In genomic region chr17:40067710-40068109, GRCh38 we compare ENCODE assay signal across 9 cellular contexts. TPM values are rescaled to one million over a fixed set of nuclear protein-coding genes. Genes with fewer than 3 reads are reported as not detected.
DNase-seq lines count a peak whose midpoint lies in the region; ATAC-seq, FAIRE-seq and TF ChIP-seq lines count a peak whose summit lies in the region.
"Had no signal": no experiment of that assay in that cellular context is flagged by ENCODE, and none has a peak within 500 bp of the region (broad histone marks: within the 10 kb centered on the region; RNA-seq: fewer than 3 reads in every experiment).

No MANE protein-coding gene starts in this region.

- no peaks in the 10 kb centered on the region for H3K9me3 Mint-ChIP-seq in activated naive CD4-positive, alpha-beta T cell treated with anti-CD3 and anti-CD28 coated beads, Interleukin-2, amount 50 U/mL, for 24 hours
- H3K9me3 Mint-ChIP-seq in naive thymus-derived CD4-positive, alpha-beta T cell: no peaks in the 10 kb centered on the region

- CTCF ChIA-PET in K562 (lab: Yijun Ruan, JAX; ENCODE audit: low intra/inter-chr PET ratio): interaction anchor here (0.9 kb wide), 1 partner anchor 9 kb away, joined by 3 read pairs; no protein-coding TSS in a partner anchor
- CTCF ChIA-PET in naive thymus-derived CD4-positive, alpha-beta T cell (lab: Charles Lee): interaction anchor here (1.4 to 11.1 kb wide), 3 partner anchors 7 to 44 kb away, joined by 3 to 127 read pairs (median 106); partner anchors contain the start of gene NR1D1

- H3K27ac ChIP-seq in K562 (ENCODE audit: extremely low read depth, low read depth, low read length) (peak overlapping the region; percentile 77), tibial artery (peak overlapping the region; percentile 93 to 94)
- H3K27ac ChIP-seq in naive thymus-derived CD4-positive, alpha-beta T cell (ENCODE audit: low read depth, low read length): peak overlapping the region; percentile 75

- H3K4me1 ChIP-seq in K562 (replicated peaks in 1 of 2; ENCODE audit: control insufficient read depth in 2 of 2, insufficient read depth in 2 of 2, low read length in 2 of 2) (peaks cover 78 to 91% of the 10 kb centered on the region in 2 experiments), tibial artery (peaks cover 6 to 85% (median 82%) of the 10 kb centered on the region in 4 donors)
- peaks cover 46 to 69% of the 10 kb centered on the region in 2 donors for H3K4me1 ChIP-seq in naive thymus-derived CD4-positive, alpha-beta T cell (ENCODE audit: control insufficient read depth in 2 of 2, insufficient read depth in 2 of 2, low read length in 2 of 2)

- H3K4me3 Mint-ChIP-seq in activated naive CD4-positive, alpha-beta T cell treated with anti-CD3 and anti-CD28 coated beads, Interleukin-2, amount 50 U/mL, for 24 hours: peak overlapping the region; percentile 84
- peak overlapping the region; percentile 39 to 94 (median 88) for H3K4me3 Mint-ChIP-seq in naive thymus-derived CD4-positive, alpha-beta T cell

- H3K36me3 Mint-ChIP-seq in activated naive CD4-positive, alpha-beta T cell treated with anti-CD3 and anti-CD28 coated beads, Interleukin-2, amount 50 U/mL, for 24 hours: no peaks in the 10 kb centered on the region
- peaks cover 0 to 5% (median 0%) of the 10 kb centered on the region in 5 donors for H3K36me3 Mint-ChIP-seq in naive thymus-derived CD4-positive, alpha-beta T cell

- POLR2A ChIA-PET in K562 (lab: Yijun Ruan, JAX): interaction anchor here (1.7 kb wide), 1 partner anchor 26 kb away, joined by 6 read pairs; no protein-coding TSS in a partner anchor
- POLR2A ChIA-PET in naive thymus-derived CD4-positive, alpha-beta T cell (lab: Charles Lee): interaction anchor here (0.6 to 6.6 kb wide), 6 partner anchors 14 to 868 kb away, joined by 3 to 62 read pairs (median 7); partner anchors contain the start of genes CASC3, MED24 and NR1D1

- peak overlapping the region in 1 of 2 experiments; percentile 89; a peak in 1 of 4 replicates for H3K9ac ChIP-seq in K562 (ENCODE audit: insufficient read depth in 1 of 2, low read depth in 2 of 2, low read length in 2 of 2)

- peaks cover 77% of the 10 kb centered on the region for H3K4me1 Mint-ChIP-seq in activated naive CD4-positive, alpha-beta T cell treated with anti-CD3 and anti-CD28 coated beads, Interleukin-2, amount 50 U/mL, for 24 hours
- H3K4me1 Mint-ChIP-seq in naive thymus-derived CD4-positive, alpha-beta T cell: peaks cover 47 to 86% (median 67%) of the 10 kb centered on the region in 7 donors

- WGBS in K562 (ENCODE audit: insufficient coverage, low coverage, missing lambda C conversion rate): 95% methylated on average over 7 of the region's 7 CpGs

- H2AFZ ChIP-seq in K562 (ENCODE audit: low read depth, low read length): no peak overlapping the region

- no peak for TF ChIP-seq EP300 in K562 (IDR thresholded peaks at IDR 0.05; ENCODE audit: low read length)

- intact Hi-C loops in K562 (cut with micrococcal nuclease) (no loop called here), tibial artery (cut with DNase I; ENCODE audit: low total_unique reads) (no loop called here)
- intact Hi-C loops in naive thymus-derived CD4-positive, alpha-beta T cell (cut with micrococcal nuclease): no loop called here

- DNase-seq in activated naive CD4-positive, alpha-beta T cell (lab: John Stamatoyannopoulos, UW): no peak
- no peak for DNase-seq in K562 (ENCODE audit: extremely low read depth in 1 of 4, low spot score in 3 of 4)
- no peak for DNase-seq in naive thymus-derived CD4-positive, alpha-beta T cell
- DNase-seq in tibial artery: no peak
- no peak for DNase-seq in NCI-H2227 (lab: John Stamatoyannopoulos, UW; ENCODE audit: unreplicated experiment)

- no peak for TF ChIP-seq RAD21 in K562 (CRISPR knock-in tag; conservative IDR thresholded peaks at IDR 0.05 in 1 of 2, IDR thresholded peaks at IDR 0.05 in 1 of 2)

- peak overlapping the region; percentile 95 for H3K27ac Mint-ChIP-seq in activated naive CD4-positive, alpha-beta T cell treated with anti-CD3 and anti-CD28 coated beads, Interleukin-2, amount 50 U/mL, for 24 hours
- H3K27ac Mint-ChIP-seq in naive thymus-derived CD4-positive, alpha-beta T cell: peak overlapping the region in 8 of 9 donors; percentile 93 to 96 (median 95)

- BruUV-seq in K562 (replicated peaks; lab: Mats Ljungman, UMichigan): no TSS peak

- H3K27me3 ChIP-seq in K562 (ENCODE audit: control insufficient read depth in 2 of 2, insufficient read depth in 2 of 2, low read length in 2 of 2): no peaks in the 10 kb centered on the region
- no peaks in the 10 kb centered on the region for H3K27me3 ChIP-seq in naive thymus-derived CD4-positive, alpha-beta T cell (ENCODE audit: control insufficient read depth in 2 of 2, insufficient read depth in 2 of 2, low read length in 2 of 2)
- no peaks in the 10 kb centered on the region for H3K27me3 ChIP-seq in tibial artery

- no peak for TF ChIP-seq POLR2A in K562 (conservative IDR thresholded peaks at IDR 0.05)

- H3K4me2 ChIP-seq in K562 (ENCODE audit: insufficient read depth, low read length): no peak overlapping the region

- in situ Hi-C loops in K562 (cut with MboI): no loop called here

- peak; percentile 15 for FAIRE-seq in K562 (lab: Jason Lieb, UNC)

- H4K20me1 ChIP-seq in K562 (replicated peaks; ENCODE audit: control insufficient read depth, insufficient read depth, low read length): no peaks in the 10 kb centered on the region

- H3K27me3 Mint-ChIP-seq in activated naive CD4-positive, alpha-beta T cell treated with anti-CD3 and anti-CD28 coated beads, Interleukin-2, amount 50 U/mL, for 24 hours: no peaks in the 10 kb centered on the region
- peaks cover 0 to 19% (median 0%) of the 10 kb centered on the region in 5 donors for H3K27me3 Mint-ChIP-seq in naive thymus-derived CD4-positive, alpha-beta T cell

- H3K9me3 ChIP-seq in K562 (replicated peaks; ENCODE audit: control insufficient read depth, insufficient read depth, low read depth, low read length): no peaks in the 10 kb centered on the region
- no peaks in the 10 kb centered on the region for H3K9me3 ChIP-seq in naive thymus-derived CD4-positive, alpha-beta T cell (ENCODE audit: control insufficient read depth in 2 of 3, low read length in 3 of 3)
- H3K9me3 ChIP-seq in tibial artery: no peaks in the 10 kb centered on the region

- ATAC-seq in K562: no peak
- ATAC-seq in naive thymus-derived CD4-positive, alpha-beta T cell: no peak
- ATAC-seq in GM18867 (IDR thresholded peaks at IDR 0.05; ENCODE audit: unreplicated experiment): no peak
- no peak for ATAC-seq in HG03460 (IDR thresholded peaks at IDR 0.05; ENCODE audit: unreplicated experiment)

- no peaks in the 10 kb centered on the region for H3K9me1 ChIP-seq in K562 (ENCODE audit: control insufficient read depth, insufficient read depth, low read length)

- H3K36me3 ChIP-seq in K562 (ENCODE audit: control insufficient read depth, insufficient read depth, low read length) (no peaks in the 10 kb centered on the region; the same call in 2 of the 3 replicates), tibial artery (no peaks in the 10 kb centered on the region)
- peaks cover 0 to 3% (median 0%) of the 10 kb centered on the region in 3 experiments for H3K36me3 ChIP-seq in naive thymus-derived CD4-positive, alpha-beta T cell (ENCODE audit: control insufficient read depth in 2 of 3, insufficient read depth in 3 of 3, low read length in 3 of 3)

- H3K4me3 ChIP-seq in K562 (no peak overlapping the region), tibial artery (no peak overlapping the region)
- H3K4me3 ChIP-seq in naive thymus-derived CD4-positive, alpha-beta T cell (ENCODE audit: low read length): no peak overlapping the region

- H3K79me2 ChIP-seq in K562 (ENCODE audit: control insufficient read depth, insufficient read depth, low read length): peaks cover 89% of the 10 kb centered on the region

- no peak for TF ChIP-seq CTCF in K562 (IDR thresholded peaks at IDR 0.05 in 2 of 3, conservative IDR thresholded peaks at IDR 0.05 in 1 of 3; ENCODE audit: insufficient read depth in 2 of 3, low read depth in 1 of 3, low read length in 3 of 3)
- TF ChIP-seq CTCF in tibial artery (IDR thresholded peaks at IDR 0.05): no peak

RNA-seq across cellular contexts. Expression of gene THRA, which starts 4.9 kb away (rescaled TPM):
- total RNA-seq in K562 (2011; cell fraction: chromatin; rRNA removed; ENCODE audit: low replicate concordance): 10.8 and 15.6 TPM in 2 replicates
- 7.5 and 8.0 TPM in 2 replicates for total RNA-seq in K562 (2011; cell fraction: nucleolus; rRNA removed)
- total RNA-seq in K562 (2011; cell fraction: nucleoplasm; rRNA removed): 10.3 and 15.7 TPM in 2 replicates
- total RNA-seq in K562 (2014; rRNA removed) (13.8 and 18.9 TPM in 2 replicates), K562 (2014; rRNA removed; fragmentation: Illumina TruSeq; extraction: Trizol) (7.5 and 9.1 TPM in 2 replicates), K562 (2015; rRNA removed; fragmentation: Illumina TruSeq; extraction: Trizol) (12.2 and 13.2 TPM in 2 replicates), K562 (2021) (22.7 and 23.4 TPM in 2 replicates)
- polyA plus RNA-seq in K562 (2011; rRNA removed) (8.3 and 9.3 TPM in 2 replicates), K562 (2014; fragmentation: Illumina TruSeq; extraction: Trizol) (19.7 and 21.6 TPM in 2 replicates), K562 (2014; fragmentation: Nextera tagmentation; extraction: Ambion mirVana) (under 1 TPM; 0.34 to 0.50 TPM), K562 (2014; rRNA removed) (12.7 and 13.8 TPM in 2 replicates)
- polyA plus RNA-seq in K562 (2011; cell fraction: cytosol; rRNA removed): 7.8 and 12.5 TPM in 2 replicates
- 7.3 and 15.8 TPM in 2 replicates for polyA plus RNA-seq in K562 (2011; cell fraction: nucleus; rRNA removed)
- 20.0 TPM in 2 replicates for polyA plus RNA-seq in K562 (2012)
- polyA minus RNA-seq in K562 (2011; rRNA and poly(A)+ RNA removed): 5.8 and 9.7 TPM in 2 replicates
- polyA minus RNA-seq in K562 (2011; cell fraction: cytosol; rRNA and poly(A)+ RNA removed): 6.3 and 7.9 TPM in 2 replicates
- polyA minus RNA-seq in K562 (2011; cell fraction: nucleus; rRNA and poly(A)+ RNA removed): 2.3 and 2.6 TPM in 2 replicates
- 10 to 100 TPM in 4 of 5 experiments, 1 to 10 TPM in 1; 3.2 to 55.9 (median 48.4) TPM for total RNA-seq in naive thymus-derived CD4-positive, alpha-beta T cell
- polyA plus RNA-seq in naive thymus-derived CD4-positive, alpha-beta T cell: 10 to 100 TPM; 17.7 to 26.2 TPM

RNA-seq across cellular contexts. Expression of gene MED24, which starts 13.5 kb away (rescaled TPM):
- 361 and 745 TPM in 2 replicates for total RNA-seq in K562 (2011; cell fraction: chromatin; rRNA removed; ENCODE audit: low replicate concordance)
- total RNA-seq in K562 (2011; cell fraction: nucleolus; rRNA removed): 434 and 442 TPM in 2 replicates
- 293 and 327 TPM in 2 replicates for total RNA-seq in K562 (2011; cell fraction: nucleoplasm; rRNA removed)
- total RNA-seq in K562 (2014; rRNA removed) (40.0 and 50.2 TPM in 2 replicates), K562 (2014; rRNA removed; fragmentation: Illumina TruSeq; extraction: Trizol) (40.3 and 48.9 TPM in 2 replicates), K562 (2015; rRNA removed; fragmentation: Illumina TruSeq; extraction: Trizol) (48.2 and 53.5 TPM in 2 replicates), K562 (2021) (102 and 108 TPM in 2 replicates)
- polyA plus RNA-seq in K562 (2011; rRNA removed) (76.3 and 110 TPM in 2 replicates), K562 (2014; fragmentation: Illumina TruSeq; extraction: Trizol) (117 and 129 TPM in 2 replicates), K562 (2014; fragmentation: Nextera tagmentation; extraction: Ambion mirVana) (1 to 10 TPM; 5.9 to 8.3 TPM), K562 (2014; rRNA removed) (73.3 and 74.8 TPM in 2 replicates)
- 70.1 and 113 TPM in 2 replicates for polyA plus RNA-seq in K562 (2011; cell fraction: cytosol; rRNA removed)
- polyA plus RNA-seq in K562 (2011; cell fraction: nucleus; rRNA removed): 331 and 574 TPM in 2 replicates
- polyA plus RNA-seq in K562 (2012): 97.7 and 114 TPM in 2 replicates
- polyA minus RNA-seq in K562 (2011; rRNA and poly(A)+ RNA removed): 79.0 and 96.5 TPM in 2 replicates
- polyA minus RNA-seq in K562 (2011; cell fraction: cytosol; rRNA and poly(A)+ RNA removed): 80.5 and 119 TPM in 2 replicates
- 146 and 149 TPM in 2 replicates for polyA minus RNA-seq in K562 (2011; cell fraction: nucleus; rRNA and poly(A)+ RNA removed)
- 100 to 1,000 TPM in 1 of 5 experiments, 10 to 100 TPM in 4; 82.9 to 103 (median 91.4) TPM for total RNA-seq in naive thymus-derived CD4-positive, alpha-beta T cell
- polyA plus RNA-seq in naive thymus-derived CD4-positive, alpha-beta T cell: 10 to 100 TPM; 46.7 to 62.7 TPM

RNA-seq across cellular contexts. Expression of gene NR1D1, which starts 32.7 kb away (rescaled TPM):
- 2.3 and 7.8 TPM in 2 replicates for total RNA-seq in K562 (2011; cell fraction: chromatin; rRNA removed; ENCODE audit: low replicate concordance)
- 3.6 and 4.0 TPM in 2 replicates for total RNA-seq in K562 (2011; cell fraction: nucleolus; rRNA removed)
- 3.1 and 3.2 TPM in 2 replicates for total RNA-seq in K562 (2011; cell fraction: nucleoplasm; rRNA removed)
- total RNA-seq in K562 (2014; rRNA removed) (0.78 and 1.00 TPM in 2 replicates), K562 (2014; rRNA removed; fragmentation: Illumina TruSeq; extraction: Trizol) (0.32 and 0.47 TPM in 2 replicates), K562 (2015; rRNA removed; fragmentation: Illumina TruSeq; extraction: Trizol) (0.65 and 1.2 TPM in 2 replicates), K562 (2021) (6.6 and 7.7 TPM in 2 replicates)
- polyA plus RNA-seq in K562 (2011; rRNA removed) (0.25 and 0.41 TPM in 2 replicates), K562 (2014; fragmentation: Illumina TruSeq; extraction: Trizol) (4.7 and 6.9 TPM in 2 replicates), K562 (2014; fragmentation: Nextera tagmentation; extraction: Ambion mirVana) (under 1 TPM; 0.27 TPM), K562 (2014; rRNA removed) (1.4 and 2.0 TPM in 2 replicates)
- 0.21 and 0.89 TPM in 2 replicates for polyA plus RNA-seq in K562 (2011; cell fraction: cytosol; rRNA removed)
- polyA plus RNA-seq in K562 (2011; cell fraction: nucleus; rRNA removed): 1.3 and 5.0 TPM in 2 replicates
- polyA plus RNA-seq in K562 (2012): 5.3 and 5.4 TPM in 2 replicates
- 0.42 and 0.63 TPM in 2 replicates for polyA minus RNA-seq in K562 (2011; rRNA and poly(A)+ RNA removed)
- polyA minus RNA-seq in K562 (2011; cell fraction: cytosol; rRNA and poly(A)+ RNA removed): 0.46 and 3.3 TPM in 2 replicates
- polyA minus RNA-seq in K562 (2011; cell fraction: nucleus; rRNA and poly(A)+ RNA removed): 2.2 and 2.6 TPM in 2 replicates
- total RNA-seq in naive thymus-derived CD4-positive, alpha-beta T cell: 10 to 100 TPM in 4 of 5 experiments, 1 to 10 TPM in 1; 3.6 to 34.2 (median 17.3) TPM
- 10 to 100 TPM in 1 of 2 donors, 1 to 10 TPM in 1; 4.7 to 11.2 TPM for polyA plus RNA-seq in naive thymus-derived CD4-positive, alpha-beta T cell

RNA-seq across cellular contexts. Expression of gene CSF3, which starts 52.5 kb away (rescaled TPM):
- 0.23 TPM in 1 of 2 replicates, not detected in the other for total RNA-seq in K562 (2011; cell fraction: chromatin; rRNA removed; ENCODE audit: low replicate concordance)
- total RNA-seq in K562 (2011; cell fraction: nucleolus; rRNA removed): not detected in 2 replicates
- total RNA-seq in K562 (2011; cell fraction: nucleoplasm; rRNA removed): not detected in 2 replicates
- total RNA-seq in K562 (2014; rRNA removed) (not detected in 2 replicates), K562 (2014; rRNA removed; fragmentation: Illumina TruSeq; extraction: Trizol) (not detected in 2 replicates), K562 (2015; rRNA removed; fragmentation: Illumina TruSeq; extraction: Trizol) (not detected in 2 replicates), K562 (2021) (not detected in 2 replicates)
- polyA plus RNA-seq in K562 (2011; rRNA removed) (not detected in 2 replicates), K562 (2014; fragmentation: Illumina TruSeq; extraction: Trizol) (not detected in 2 replicates), K562 (2014; fragmentation: Nextera tagmentation; extraction: Ambion mirVana) (not detected), K562 (2014; rRNA removed) (0.19 TPM in 1 of 2 replicates, not detected in the other)
- polyA plus RNA-seq in K562 (2011; cell fraction: cytosol; rRNA removed): not detected in 2 replicates
- polyA plus RNA-seq in K562 (2011; cell fraction: nucleus; rRNA removed): not detected in 2 replicates
- polyA plus RNA-seq in K562 (2012): not detected in 2 replicates
- polyA minus RNA-seq in K562 (2011; rRNA and poly(A)+ RNA removed): not detected in 2 replicates
- polyA minus RNA-seq in K562 (2011; cell fraction: cytosol; rRNA and poly(A)+ RNA removed): not detected in 2 replicates
- not detected in 2 replicates for polyA minus RNA-seq in K562 (2011; cell fraction: nucleus; rRNA and poly(A)+ RNA removed)
- not detected for total RNA-seq in naive thymus-derived CD4-positive, alpha-beta T cell
- not detected for polyA plus RNA-seq in naive thymus-derived CD4-positive, alpha-beta T cell
- polyA plus RNA-seq: neural cell had no signal

RNA-seq across cellular contexts. Expression of gene MSL1, which starts 54.1 kb away (rescaled TPM):
- total RNA-seq in K562 (2011; cell fraction: chromatin; rRNA removed; ENCODE audit: low replicate concordance): 152 and 243 TPM in 2 replicates
- total RNA-seq in K562 (2011; cell fraction: nucleolus; rRNA removed): 80.5 and 93.3 TPM in 2 replicates
- total RNA-seq in K562 (2011; cell fraction: nucleoplasm; rRNA removed): 126 and 148 TPM in 2 replicates
- total RNA-seq in K562 (2014; rRNA removed) (51.7 and 52.4 TPM in 2 replicates), K562 (2014; rRNA removed; fragmentation: Illumina TruSeq; extraction: Trizol) (61.9 and 64.9 TPM in 2 replicates), K562 (2015; rRNA removed; fragmentation: Illumina TruSeq; extraction: Trizol) (77.8 and 91.8 TPM in 2 replicates), K562 (2021) (48.6 and 61.8 TPM in 2 replicates)
- polyA plus RNA-seq in K562 (2011; rRNA removed) (48.0 and 66.7 TPM in 2 replicates), K562 (2014; fragmentation: Illumina TruSeq; extraction: Trizol) (99.3 and 120 TPM in 2 replicates), K562 (2014; fragmentation: Nextera tagmentation; extraction: Ambion mirVana) (10 to 100 TPM; 13.8 to 13.9 TPM), K562 (2014; rRNA removed) (62.8 and 74.1 TPM in 2 replicates)
- polyA plus RNA-seq in K562 (2011; cell fraction: cytosol; rRNA removed): 15.6 and 17.6 TPM in 2 replicates
- 122 and 128 TPM in 2 replicates for polyA plus RNA-seq in K562 (2011; cell fraction: nucleus; rRNA removed)
- polyA plus RNA-seq in K562 (2012): 40.1 and 52.3 TPM in 2 replicates
- polyA minus RNA-seq in K562 (2011; rRNA and poly(A)+ RNA removed): 56.6 and 69.1 TPM in 2 replicates
- 16.1 and 30.2 TPM in 2 replicates for polyA minus RNA-seq in K562 (2011; cell fraction: cytosol; rRNA and poly(A)+ RNA removed)
- 40.7 and 50.6 TPM in 2 replicates for polyA minus RNA-seq in K562 (2011; cell fraction: nucleus; rRNA and poly(A)+ RNA removed)
- total RNA-seq in naive thymus-derived CD4-positive, alpha-beta T cell: 100 to 1,000 TPM in 4 of 5 experiments, 10 to 100 TPM in 1; 97.0 to 145 (median 113) TPM
- polyA plus RNA-seq in naive thymus-derived CD4-positive, alpha-beta T cell: 10 to 100 TPM in 1 of 2 donors, 1 to 10 TPM in 1; 8.0 to 11.3 TPM
